In the genomic region with DNA sequence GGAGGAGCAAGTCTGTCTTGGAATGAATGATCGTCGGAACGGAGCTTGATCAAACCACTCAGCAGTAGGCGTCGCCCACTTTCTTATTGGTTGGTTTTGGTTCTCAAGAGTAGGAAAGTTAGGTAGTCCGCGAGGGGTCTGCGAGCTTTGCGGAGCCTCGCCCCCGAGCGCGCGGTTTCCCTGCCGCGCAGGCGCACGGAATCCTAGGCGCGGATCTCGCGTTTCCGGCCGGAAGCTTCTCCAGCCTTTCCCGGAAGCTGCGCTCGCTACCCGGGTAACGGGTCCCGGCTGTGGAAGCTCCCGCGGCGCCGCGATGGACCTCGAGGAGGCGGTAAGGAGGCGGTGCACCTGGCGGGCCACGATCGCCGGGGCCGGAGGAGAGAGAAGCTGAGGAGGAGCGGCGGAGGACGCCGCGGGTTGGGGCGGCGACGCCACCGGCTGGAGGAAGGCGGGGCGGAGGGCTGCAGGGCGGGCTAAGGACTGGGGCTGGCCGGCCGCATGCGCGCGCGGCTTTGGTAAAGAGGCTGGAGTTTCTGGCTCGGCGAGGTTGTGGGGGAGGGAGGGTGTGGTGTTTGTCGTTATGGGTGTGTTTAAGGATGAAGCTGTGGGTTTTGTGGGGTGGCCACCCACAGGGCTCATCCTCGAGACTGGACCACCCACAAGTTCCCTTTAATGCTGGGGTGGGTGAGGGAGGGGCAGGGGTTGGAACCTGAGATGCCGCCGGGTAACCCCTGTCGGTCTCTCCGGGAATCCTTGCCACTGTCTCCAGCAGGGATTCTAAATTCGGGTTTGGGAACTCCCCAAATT, we compare ENCODE assay signal across 8 cellular contexts. TPM values are rescaled to one million over a fixed set of nuclear protein-coding genes. Genes with fewer than 3 reads are reported as not detected.
DNase-seq lines count a peak whose midpoint lies in the region; TF ChIP-seq lines count a peak whose summit lies in the region.

A gene (plus strand): TSS at position 246 of the 807 bp plus-strand sequence. CDS start 68 bp downstream, at position 314.

- in situ Hi-C loops in SK-MEL-5 (cut with HindIII; ENCODE audit: low pct_unique_long_range_greater_than_20kb, low sequenced_read_pairs): loop anchor here (25.0 kb wide), 1 partner anchor 119 kb away; a partner anchor contains a TSS

- H3K27ac ChIP-seq in suprapubic skin: peak within 1 kb of the TSS; percentile 96

- H3K36me3 ChIP-seq in suprapubic skin: peaks cover 3% of the 10 kb centered on the region

- H3K4me1 ChIP-seq in suprapubic skin: peaks cover 48% of the 10 kb centered on the region

- WGBS in suprapubic skin: under 1% methylated on average over 68 of the region's 70 CpGs

- TF ChIP-seq CTCF in HFF-Myc (IDR thresholded peaks at IDR 0.05; ENCODE audit: low read depth, low read length, missing control alignments) (peak; percentile 43), suprapubic skin (IDR thresholded peaks at IDR 0.05) (peak in 1 of 2 donors; percentile 10)

- H3K4me3 ChIP-seq in HFF-Myc (replicated peaks; ENCODE audit: low read depth, low read length): peak within 1 kb of the TSS; percentile 72
- peak within 1 kb of the TSS; percentile 77 for H3K4me3 ChIP-seq in suprapubic skin

- TF ChIP-seq EP300 in suprapubic skin (IDR thresholded peaks at IDR 0.05): no peak

- DNase-seq in GM04504 (ENCODE audit: low read depth) (peak; percentile 67), HFF-Myc (ENCODE audit: extremely low read depth, low read depth) (peak; percentile 90), MV-4-11 (lab: John Stamatoyannopoulos, UW) (peak; percentile 94), SK-MEL-5 (ENCODE audit: low read depth, low spot score) (peak; percentile 94), germinal center (ENCODE audit: low spot score) (peak; percentile 93), nucleus accumbens (lab: John Stamatoyannopoulos, UW) (peak; percentile 23 to 91 (median 79)), suprapubic skin (ENCODE audit: low spot score in 2 of 2) (peak; percentile 90 to 92)
- DNase-seq in activated naive CD4-positive, alpha-beta T cell treated with Interleukin-2 at 50 U/mL for 16 hours: peak; percentile 85

- no peaks in the 10 kb centered on the region for H3K27me3 ChIP-seq in suprapubic skin

- no peaks in the 10 kb centered on the region for H3K9me3 ChIP-seq in suprapubic skin

- peak in 1 of 2 donors; percentile 63 for TF ChIP-seq POLR2A in suprapubic skin (IDR thresholded peaks at IDR 0.05)

RNA-seq across cellular contexts. Expression of the gene that starts here (rescaled TPM):
- total RNA-seq in SK-MEL-5 (2014; rRNA removed; shearing (Covaris generic)): 25.6 and 26.7 TPM in 2 replicates
- polyA plus RNA-seq in SK-MEL-5 (2015; cell fraction: cytosol; rRNA removed): 14.4 and 20.1 TPM in 2 replicates
- 16.9 and 27.3 TPM in 2 replicates for polyA plus RNA-seq in SK-MEL-5 (2015; cell fraction: nucleus; rRNA removed)
- total RNA-seq in suprapubic skin: 10 to 100 TPM; 12.7 to 24.0 (median 18.0) TPM

Comparison
In these comparisons a context has a peak if more than half of its experiments do, and no peak if none do; other contexts are left out.
1. Peak in every context shown above with its lines: DNase-seq, H3K4me3 ChIP-seq and H3K27ac ChIP-seq.